ENCODE assay signal across 25 cellular contexts in the genomic region with DNA sequence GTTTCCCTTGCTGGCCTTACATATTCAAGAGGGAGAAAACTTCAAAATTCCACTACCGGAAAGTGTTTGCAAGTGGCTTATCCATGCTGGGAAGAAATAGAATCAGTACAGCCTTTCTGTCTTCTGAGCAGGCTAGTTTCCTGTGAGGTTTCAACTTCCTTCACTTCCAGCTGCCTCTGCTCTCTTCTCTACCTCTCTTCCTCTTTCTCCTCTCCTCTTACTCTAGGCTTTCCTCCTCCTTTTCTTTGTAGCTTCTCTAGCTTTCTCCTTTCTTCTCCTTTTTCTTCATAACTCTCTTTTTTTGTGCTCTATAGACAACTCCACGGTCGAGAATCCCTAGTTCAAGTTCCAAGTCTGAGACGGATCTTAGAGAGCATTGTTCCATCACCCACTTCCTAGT.
"Had no signal": no experiment of that assay in that cellular context is flagged by ENCODE, and none has a peak within 500 bp of the region (broad histone marks: within the 10 kb centered on the region; RNA-seq: fewer than 3 reads in every experiment).

No MANE protein-coding gene starts in this region.

- H3K4me1 Mint-ChIP-seq: nephron progenitor cell had no signal

- H3K4me1 ChIP-seq: adrenal gland, suprapubic skin, transverse colon, uterus had no signal

- ATAC-seq: activated CD8-positive, alpha-beta T cell treated with anti-CD3 and anti-CD28 coated beads, Interleukin-2, amount 10 ng/mL, durations not matched to agents 7 days and 5 days; activated naive CD4-positive, alpha-beta T cell treated with anti-CD3 and anti-CD28 coated beads, Interleukin-2, amount 50 U/mL, for 72 hours; left lobe of liver had no signal

- H3K27me3 ChIP-seq: adrenal gland, spleen, suprapubic skin, transverse colon, uterus had no signal

- FAIRE-seq: bronchial epithelial cell, endometrium, frontal cortex, keratinocyte, TTC549 had no signal

- H3K9me3 Mint-ChIP-seq: activated CD4-positive, alpha-beta T cell treated with anti-CD3 and anti-CD28 coated beads, Interleukin-2, amount 10 ng/mL, durations not matched to agents 7 days and 5 days; activated naive CD4-positive, alpha-beta T cell treated with anti-CD3 and anti-CD28 coated beads, Interleukin-2, amount 50 U/mL, for 72 hours; activated T-cell treated with anti-CD3 and anti-CD28 coated beads, Interleukin-2, amount 50 U/mL, for 24 hours; nephron progenitor cell had no signal

- H3K27ac Mint-ChIP-seq: activated CD4-positive, alpha-beta T cell treated with anti-CD3 and anti-CD28 coated beads, Interleukin-2, amount 10 ng/mL, durations not matched to agents 7 days and 5 days; activated CD8-positive, alpha-beta T cell treated with anti-CD3 and anti-CD28 coated beads, Interleukin-2, amount 10 ng/mL, durations not matched to agents 7 days and 5 days; activated T-cell treated with anti-CD3 and anti-CD28 coated beads, Interleukin-2, amount 50 U/mL, for 24 hours; nephron progenitor cell had no signal

- H3K36me3 ChIP-seq: adrenal gland, spleen, suprapubic skin, transverse colon, uterus had no signal

- H3K27ac ChIP-seq: adrenal gland, suprapubic skin, transverse colon, uterus had no signal

- H3K4me3 Mint-ChIP-seq: activated CD4-positive, alpha-beta T cell treated with anti-CD3 and anti-CD28 coated beads, Interleukin-2, amount 10 ng/mL, durations not matched to agents 7 days and 5 days; activated CD8-positive, alpha-beta T cell treated with anti-CD3 and anti-CD28 coated beads, Interleukin-2, amount 10 ng/mL, durations not matched to agents 7 days and 5 days; activated T-cell treated with anti-CD3 and anti-CD28 coated beads, Interleukin-2, amount 50 U/mL, for 24 hours; nephron progenitor cell had no signal

- H3K4me3 ChIP-seq: adrenal gland, lung, spleen, suprapubic skin, transverse colon, uterus had no signal

- H3K9me3 ChIP-seq: adrenal gland, spleen, suprapubic skin, transverse colon, uterus had no signal

- H3K27me3 Mint-ChIP-seq: activated T-cell treated with anti-CD3 and anti-CD28 coated beads, Interleukin-2, amount 50 U/mL, for 24 hours had no signal

- DNase-seq: activated CD4-positive, alpha-beta T cell treated with anti-CD3 and anti-CD28 coated beads, Interleukin-2, amount 10 ng/mL, durations not matched to agents 7 days and 5 days; activated CD4-positive, CD25-positive, alpha-beta regulatory T cell; activated CD8-positive, alpha-beta T cell treated with anti-CD3 and anti-CD28 coated beads, Interleukin-2, amount 10 ng/mL, durations not matched to agents 7 days and 5 days; activated effector memory CD4-positive, alpha-beta T cell treated with anti-CD3 and anti-CD28 coated beads, Interleukin-2, amount 50 U/mL, for 16 hours; activated T-cell treated with anti-CD3 and anti-CD28 coated beads, Interleukin-2, amount 50 U/mL, for 24 hours; adrenal gland; cerebellar nuclear complex; cortex of kidney; head of caudate nucleus; midbrain; nephron progenitor cell; occipital lobe; retina; spleen; transverse colon; uterus had no signal

- H3K36me3 Mint-ChIP-seq: activated naive CD4-positive, alpha-beta T cell treated with anti-CD3 and anti-CD28 coated beads, Interleukin-2, amount 50 U/mL, for 72 hours had no signal
